ENCODE assay signal across 8 cellular contexts in genomic region chrX:37060999-37061398, GRCh38. TPM values are rescaled to one million over a fixed set of nuclear protein-coding genes. Genes with fewer than 3 reads are reported as not detected.
DNase-seq lines count a peak whose midpoint lies in the region; ATAC-seq and TF ChIP-seq lines count a peak whose summit lies in the region.

No MANE protein-coding gene starts in this region.

- intact Hi-C loops in sigmoid colon (cut with DNase I), result no loop called here

- ATAC-seq in GM19467 (IDR thresholded peaks at IDR 0.05; ENCODE audit: unreplicated experiment) (peak; percentile 63), GM19455 (IDR thresholded peaks at IDR 0.05; ENCODE audit: unreplicated experiment) (no peak)

- DNase-seq in ELR (ENCODE audit: low read depth) (peak; percentile 27), LHCN-M2 (ENCODE audit: low read depth) (peak; percentile 49), WERI-Rb-1 (no peak), kidney glomerular epithelial cell (lab: John Stamatoyannopoulos, UW) (peak; percentile 38), sigmoid colon (no peak)
- no peak for DNase-seq in CD8-positive, alpha-beta memory T cell

- no peaks in the 10 kb centered on the region for H3K4me1 Mint-ChIP-seq in CD8-positive, alpha-beta memory T cell

- no peak overlapping the region for H3K27ac Mint-ChIP-seq in CD8-positive, alpha-beta memory T cell

- TF ChIP-seq EP300 in sigmoid colon (IDR thresholded peaks at IDR 0.05), result no peak

- no peak overlapping the region for H3K27ac ChIP-seq in WERI-Rb-1
- no peak overlapping the region for H3K27ac ChIP-seq in sigmoid colon
- H3K27ac ChIP-seq in CD8-positive, alpha-beta memory T cell (ENCODE audit: low read depth, low read length), result no peak overlapping the region

- no peak overlapping the region for H3K4me3 Mint-ChIP-seq in CD8-positive, alpha-beta memory T cell

- H3K27me3 Mint-ChIP-seq in CD8-positive, alpha-beta memory T cell, result no peaks in the 10 kb centered on the region

- TF ChIP-seq CTCF in WERI-Rb-1 (IDR thresholded peaks at IDR 0.05; ENCODE audit: low read depth, low read length), result peak; percentile 48; the same call in 1 of the 2 replicates
- peak in 1 of 4 experiments; percentile 9 for TF ChIP-seq CTCF in sigmoid colon (IDR thresholded peaks at IDR 0.05)

- no peaks in the 10 kb centered on the region for H3K9me3 Mint-ChIP-seq in CD8-positive, alpha-beta memory T cell

- CTCF ChIA-PET in CD8-positive, alpha-beta memory T cell (lab: Charles Lee), result no interaction called here

- TF ChIP-seq POLR2A in sigmoid colon (IDR thresholded peaks at IDR 0.05), result no peak

- no peaks in the 10 kb centered on the region for H3K36me3 Mint-ChIP-seq in CD8-positive, alpha-beta memory T cell

- H3K27me3 ChIP-seq in WERI-Rb-1 (ENCODE audit: insufficient read depth, low read depth, severe bottlenecking) (peaks cover 6% of the 10 kb centered on the region), sigmoid colon (no peaks in the 10 kb centered on the region)
- H3K27me3 ChIP-seq in CD8-positive, alpha-beta memory T cell (ENCODE audit: insufficient read depth, low read length, poor library complexity, severe bottlenecking), result no peaks in the 10 kb centered on the region

- no peaks in the 10 kb centered on the region for H3K4me1 ChIP-seq in sigmoid colon
- no peaks in the 10 kb centered on the region for H3K4me1 ChIP-seq in CD8-positive, alpha-beta memory T cell (ENCODE audit: insufficient read depth, low read length)

- H3K4me3 ChIP-seq in WERI-Rb-1 (ENCODE audit: low read depth, low read length), result no peak overlapping the region
- no peak overlapping the region for H3K4me3 ChIP-seq in sigmoid colon
- no peak overlapping the region for H3K4me3 ChIP-seq in CD8-positive, alpha-beta memory T cell (ENCODE audit: low read length)

- WGBS in sigmoid colon, 2 donors, result 0 to 1% methylated on average over 3 of the region's 3 CpGs

- H3K36me3 ChIP-seq in WERI-Rb-1 (no peaks in the 10 kb centered on the region), sigmoid colon (no peaks in the 10 kb centered on the region)
- no peaks in the 10 kb centered on the region for H3K36me3 ChIP-seq in CD8-positive, alpha-beta memory T cell (ENCODE audit: insufficient read depth, low read length)

- POLR2A ChIA-PET in CD8-positive, alpha-beta memory T cell (lab: Charles Lee), result no interaction called here

- no peaks in the 10 kb centered on the region for H3K9me3 ChIP-seq in WERI-Rb-1 (ENCODE audit: severe bottlenecking)
- no peaks in the 10 kb centered on the region for H3K9me3 ChIP-seq in sigmoid colon
- no peaks in the 10 kb centered on the region for H3K9me3 ChIP-seq in CD8-positive, alpha-beta memory T cell (ENCODE audit: low read length)

RNA-seq across cellular contexts. Expression of gene FAM47C, which starts 52.8 kb away (rescaled TPM):
- total RNA-seq in LHCN-M2 (2014; rRNA removed) (0.06 TPM in 1 of 2 replicates, not detected in the other), sigmoid colon (not detected)
- polyA plus RNA-seq in LHCN-M2 (2012), result not detected
- polyA plus RNA-seq in sigmoid colon, result not detected
- not detected for total RNA-seq in CD8-positive, alpha-beta memory T cell
- not detected for polyA plus RNA-seq in CD8-positive, alpha-beta memory T cell

Comparison
In these comparisons a context has a peak if more than half of its experiments do, and no peak if none do; other contexts are left out.
1. DNase-seq: peak in ELR (single experiment), LHCN-M2 (single experiment) and kidney glomerular epithelial cell (single experiment); none in WERI-Rb-1 (single experiment), sigmoid colon (single experiment) and CD8-positive, alpha-beta memory T cell (0 of 5).